16 cellular contexts compared by ENCODE assay signal in genomic region chr9:132333556-132333955, GRCh38.
"Had no signal": no experiment of that assay in that cellular context is flagged by ENCODE, and none has a peak within 500 bp of the region (broad histone marks: within the 10 kb centered on the region; RNA-seq: fewer than 3 reads in every experiment).

No MANE protein-coding gene starts in this region.

- H3K4me3 ChIP-seq: coronary artery, dorsolateral prefrontal cortex, esophagus muscularis mucosa, heart right ventricle, left lung, lower lobe of right lung, mucosa of descending colon had no signal

- H3K27me3 ChIP-seq: dorsolateral prefrontal cortex, esophagus muscularis mucosa, foreskin keratinocyte, heart right ventricle, left lung had no signal

- H3K27ac ChIP-seq: coronary artery, dorsolateral prefrontal cortex, esophagus muscularis mucosa, foreskin keratinocyte, heart right ventricle, left lung, lower lobe of right lung had no signal

- ATAC-seq: foreskin keratinocyte, left lung, lower lobe of right lung, mucosa of descending colon had no signal

- H3K4me1 ChIP-seq: esophagus muscularis mucosa, foreskin keratinocyte, left lung, lower lobe of right lung had no signal

- H3K9me3 ChIP-seq: esophagus muscularis mucosa, heart right ventricle, left lung, lower lobe of right lung, mucosa of descending colon had no signal

- DNase-seq: dermis blood vessel endothelial cell; dorsolateral prefrontal cortex; effector CD4-positive, alpha-beta T cell; effector memory CD4-positive, alpha-beta T cell; foreskin keratinocyte; glutamatergic neuron; head of caudate nucleus; heart right ventricle; hippocampal formation; left cardiac atrium; left lung; lower lobe of right lung; mesenchymal stem cell; mucosa of descending colon had no signal
